In genomic region chr14:89255012-89255411, GRCh38 we compare ENCODE assay signal across 22 cellular contexts.
"Had no signal": no experiment of that assay in that cellular context is flagged by ENCODE, and none has a peak within 500 bp of the region (broad histone marks: within the 10 kb centered on the region; RNA-seq: fewer than 3 reads in every experiment).

No MANE protein-coding gene starts in this region.

- H3K4me3 ChIP-seq: heart left ventricle, left lung, lower lobe of right lung, sigmoid colon, skin epidermis, tibial artery, upper lobe of right lung, vagina had no signal

- H3K4me1 ChIP-seq: left lung, lower lobe of right lung, upper lobe of right lung had no signal

- H3K4me3 Mint-ChIP-seq: memory B cell, mesothelial cell of epicardium, nephron progenitor cell had no signal

- ATAC-seq: foreskin keratinocyte; left lung; stimulated activated naive CD8-positive, alpha-beta T cell treated with anti-CD3 and anti-CD28 coated beads, Interleukin-15, Interleukin-2, amounts not matched to agents 100 U/mL and 50 U/mL, for 24 hours; upper lobe of right lung had no signal

- H3K27me3 ChIP-seq: foreskin keratinocyte, heart left ventricle, left lung, neutrophil, sigmoid colon, tibial artery, upper lobe of right lung, vagina had no signal

- FAIRE-seq: colon, endothelial cell of umbilical vein had no signal

- H3K27ac Mint-ChIP-seq: memory B cell, mesothelial cell of epicardium had no signal

- DNase-seq: dermis blood vessel endothelial cell; erythroblast; foreskin keratinocyte; heart left ventricle; hippocampal formation; islet precursor cell; left lung; lower lobe of right lung; nephron progenitor cell; posterior cingulate gyrus; sigmoid colon; stimulated activated CD4-positive, alpha-beta T cell treated with anti-CD3 and anti-CD28 coated beads, Interleukin-2, amount 100 ng/mL, for 24 hours; stimulated activated naive CD8-positive, alpha-beta T cell treated with anti-CD3 and anti-CD28 coated beads, Interleukin-15, Interleukin-2, amounts not matched to agents 100 U/mL and 50 U/mL, for 24 hours; tibial artery; upper lobe of right lung had no signal

- H3K9me3 ChIP-seq: left lung, lower lobe of right lung, neutrophil, sigmoid colon, tibial artery, upper lobe of right lung, vagina had no signal

- H3K36me3 ChIP-seq: heart left ventricle, lower lobe of right lung, sigmoid colon, tibial artery, upper lobe of right lung, vagina had no signal

- H3K27ac ChIP-seq: foreskin keratinocyte, left lung, lower lobe of right lung, neutrophil, sigmoid colon, skin epidermis, upper lobe of right lung, vagina had no signal

- H3K27me3 Mint-ChIP-seq: memory B cell had no signal

- H3K9me3 Mint-ChIP-seq: nephron progenitor cell had no signal
